ENCODE assay signal across 15 cellular contexts in genomic region chr4:171857302-171858005, GRCh38. TPM values are rescaled to one million over a fixed set of nuclear protein-coding genes. Genes with fewer than 3 reads are reported as not detected.
"Had no signal": no experiment of that assay in that cellular context is flagged by ENCODE, and none has a peak within 500 bp of the region (broad histone marks: within the 10 kb centered on the region; RNA-seq: fewer than 3 reads in every experiment).

No MANE protein-coding gene starts in this region.

- DNase-seq: activated naive CD4-positive, alpha-beta T cell treated with anti-CD3 and anti-CD28 coated beads, Interleukin-2, amount 10 ng/mL, durations not matched to agents 7 days and 5 days; amniotic stem cell; colonic mucosa; effector CD8-positive, alpha-beta T cell; foreskin keratinocyte; head of caudate nucleus; islet precursor cell; stimulated activated CD4-positive, alpha-beta T cell treated with anti-CD3 and anti-CD28 coated beads, Interleukin-4, amount 100 ng/mL, for 1 hour; stimulated activated CD8-positive, alpha-beta memory T cell treated with anti-CD3 and anti-CD28 coated beads, Interleukin-4, amount 100 ng/mL, for 48 hours; upper lobe of left lung had no signal

- ATAC-seq: foreskin keratinocyte, SK-N-SH treated with all-trans-retinoic acid at 6 μM for 48 hours had no signal

- H3K4me3 ChIP-seq: colonic mucosa, upper lobe of left lung had no signal

- H3K27me3 ChIP-seq: colonic mucosa, foreskin keratinocyte, upper lobe of left lung had no signal

- H3K36me3 ChIP-seq: colonic mucosa, upper lobe of left lung had no signal

- H3K9me3 ChIP-seq: colonic mucosa, upper lobe of left lung had no signal

- H3K27ac ChIP-seq: colonic mucosa, foreskin keratinocyte, upper lobe of left lung had no signal

- H3K4me1 ChIP-seq: colonic mucosa, foreskin keratinocyte, upper lobe of left lung had no signal

RNA-seq across cellular contexts. Expression of gene GALNTL6, which starts 44.2 kb away (rescaled TPM):
- total RNA-seq: activated T-helper 2 cell treated with anti-CD3 and anti-CD28 coated beads, Interferon-gamma antibody, Interleukin-2, Interleukin-4, amounts not matched to agents 10 μg/mL and 5 μg/mL and 100 μg/mL, durations not matched to agents 14 hours and 24 hours and 36 hours; bronchial epithelial cell; foreskin keratinocyte; osteocyte; pulmonary artery endothelial cell had no signal
- polyA plus RNA-seq: foreskin keratinocyte had no signal
